22 cellular contexts compared by ENCODE assay signal in genomic region chr7:33395340-33395739, GRCh38.
DNase-seq lines count a peak whose midpoint lies in the region; ATAC-seq, FAIRE-seq and TF ChIP-seq lines count a peak whose summit lies in the region.
"Had no signal": no experiment of that assay in that cellular context is flagged by ENCODE, and none has a peak within 500 bp of the region (broad histone marks: within the 10 kb centered on the region; RNA-seq: fewer than 3 reads in every experiment).

No MANE protein-coding gene starts in this region.

- H2AFZ ChIP-seq in IMR-90 (replicated peaks; ENCODE audit: low read length, poor library complexity), result no peak overlapping the region

- no peak overlapping the region for H3K23ac ChIP-seq in IMR-90 (ENCODE audit: low read depth, low read length)

- H2BK20ac ChIP-seq in IMR-90 (ENCODE audit: low read depth, low read length), result no peak overlapping the region

- ATAC-seq in IMR-90 (ENCODE audit: low read depth) (peak; percentile 77), WTC11 (no peak)
- no peak for ATAC-seq in naive thymus-derived CD8-positive, alpha-beta T cell
- ATAC-seq: A549; activated CD8-positive, alpha-beta T cell treated with anti-CD3 and anti-CD28 coated beads, Interleukin-2, amount 10 ng/mL, durations not matched to agents 7 days and 5 days; gastroesophageal sphincter; stimulated activated memory B cell treated with anti-CD40 and anti-IgM and Interleukin-4, amounts not matched to agents 10 μg/mL and 1 μg/mL and 100 μg/mL, for 72 hours had no signal

- no peak overlapping the region for H2AK9ac ChIP-seq in IMR-90 (replicated peaks; ENCODE audit: low read depth, low read length, poor library complexity)

- H3K9ac ChIP-seq in IMR-90 (ENCODE audit: low read depth, low read length), result no peak overlapping the region
- H3K9ac ChIP-seq: BLaER1 treated with 17β-estradiol and CSF1 and Interleukin-3, amounts not matched to agents 10 nM and 100 nM had no signal

- DNase-seq in DMS 273 (lab: John Stamatoyannopoulos, UW; ENCODE audit: unreplicated experiment) (peak; percentile 89), IMR-90 (peak; percentile 60), NCI-H2171 (lab: John Stamatoyannopoulos, UW) (peak; percentile 48), WTC11 (ENCODE audit: low spot score) (no peak), small intestine (no peak), KG1 (lab: John Stamatoyannopoulos, UW) (no peak), cortex of kidney (lab: John Stamatoyannopoulos, UW) (no peak)
- DNase-seq in naive thymus-derived CD8-positive, alpha-beta T cell, result no peak
- DNase-seq: activated B cell treated with CpG ODN at 0.5 μM for 24 hours; activated CD8-positive, alpha-beta T cell treated with anti-CD3 and anti-CD28 coated beads, Interleukin-2, amount 10 ng/mL, durations not matched to agents 7 days and 5 days; activated T-cell treated with anti-CD3 and anti-CD28 coated beads, Interleukin-2, amount 50 U/mL, for 48 hours; colonic mucosa; nucleus accumbens; stimulated activated CD4-positive, alpha-beta T cell treated with anti-CD3 and anti-CD28 coated beads, Interleukin-15, amount 100 ng/mL, for 24 hours; T-helper 2 cell; thyroid gland had no signal

- no peak overlapping the region for H2BK5ac ChIP-seq in IMR-90 (ENCODE audit: low read depth, low read length, poor library complexity, severe bottlenecking)

- no peak overlapping the region for H2BK120ac ChIP-seq in IMR-90 (ENCODE audit: low read depth, low read length)

- no peaks in the 10 kb centered on the region for H4K20me1 ChIP-seq in IMR-90 (ENCODE audit: insufficient read depth, low read length)
- H4K20me1 ChIP-seq: BLaER1 treated with 17β-estradiol and CSF1 and Interleukin-3, amounts not matched to agents 10 nM and 100 nM had no signal

- no peak for TF ChIP-seq RAD21 in IMR-90 (IDR thresholded peaks at IDR 0.05; ENCODE audit: low read length)

- dilution Hi-C loops in IMR-90 (cut with HindIII; ENCODE audit: low sequenced_read_pairs, unreplicated experiment), result no loop called here

- in situ Hi-C loops in IMR-90 (cut with MboI; ENCODE audit: low sequenced_read_pairs), result no loop called here

- peaks cover 12% of the 10 kb centered on the region for H3K4me1 Mint-ChIP-seq in WTC11
- peaks cover 0 to 9% (median 3%) of the 10 kb centered on the region in 4 donors for H3K4me1 Mint-ChIP-seq in naive thymus-derived CD8-positive, alpha-beta T cell
- H3K4me1 Mint-ChIP-seq: activated B cell treated with CpG ODN at 0.5 μM for 24 hours; IgD-negative memory B cell; stimulated activated memory B cell treated with anti-CD40 and anti-IgM and Interleukin-4, amounts not matched to agents 10 μg/mL and 1 μg/mL and 100 μg/mL, for 72 hours had no signal

- H3K18ac ChIP-seq in IMR-90 (ENCODE audit: low read depth, low read length), result no peak overlapping the region

- no peaks in the 10 kb centered on the region for H3K9me1 ChIP-seq in IMR-90 (ENCODE audit: insufficient read depth, low read length)

- no peak overlapping the region for H2BK15ac ChIP-seq in IMR-90 (ENCODE audit: low read depth, low read length)

- no peak for TF ChIP-seq CTCF in IMR-90 (conservative IDR thresholded peaks at IDR 0.05; ENCODE audit: low read depth, low read length)
- no peak for TF ChIP-seq CTCF in WTC11 (IDR thresholded peaks at IDR 0.05)

- TF ChIP-seq POLR2A in IMR-90 (IDR thresholded peaks at IDR 0.05; ENCODE audit: low read depth, low read length), result no peak

- POLR2A ChIA-PET in IMR-90 (lab: Charles Lee; ENCODE audit: unreplicated experiment), result no interaction called here
- POLR2A ChIA-PET in WTC11 (lab: Charles Lee), result no interaction called here
- POLR2A ChIA-PET in naive thymus-derived CD8-positive, alpha-beta T cell (lab: Charles Lee), result no interaction called here

- H3K27ac ChIP-seq in IMR-90 (ENCODE audit: insufficient read depth, low read length), result no peak overlapping the region
- H3K27ac ChIP-seq in small intestine (ENCODE audit: low read depth in 1 of 2, low read length in 1 of 2), result no peak overlapping the region
- H3K27ac ChIP-seq: A549; BLaER1 treated with 17β-estradiol and CSF1 and Interleukin-3, amounts not matched to agents 10 nM and 100 nM; colonic mucosa; gastroesophageal sphincter; thyroid gland had no signal

- H4K5ac ChIP-seq in IMR-90 (ENCODE audit: low read depth, low read length), result no peak overlapping the region

- CTCF ChIA-PET in IMR-90 (lab: Yijun Ruan, JAX), result no interaction called here
- CTCF ChIA-PET in WTC11 (lab: Charles Lee), result no interaction called here

- H3K4me2 ChIP-seq in IMR-90 (ENCODE audit: low read depth, low read length), result no peak overlapping the region
- H3K4me2 ChIP-seq: A549; BLaER1 treated with 17β-estradiol and CSF1 and Interleukin-3, amounts not matched to agents 10 nM and 100 nM had no signal

- no peak for FAIRE-seq in small intestine (lab: Jason Lieb, UNC)

- BruUV-seq in IMR-90 (replicated peaks; lab: Mats Ljungman, UMichigan), result no TSS peak

- intact Hi-C loops in IMR-90 (cut with micrococcal nuclease), result no loop called here

- H3K27me3 ChIP-seq in IMR-90 (ENCODE audit: control insufficient read depth, insufficient read depth, low read length) (no peaks in the 10 kb centered on the region), small intestine (ENCODE audit: control insufficient read depth in 2 of 2, insufficient read depth in 2 of 2, low read length in 2 of 2) (no peaks in the 10 kb centered on the region)
- H3K27me3 ChIP-seq: BLaER1 treated with 17β-estradiol and CSF1 and Interleukin-3, amounts not matched to agents 10 nM and 100 nM; colonic mucosa; gastroesophageal sphincter; thyroid gland had no signal

- peaks cover 25% of the 10 kb centered on the region for H3K36me3 Mint-ChIP-seq in WTC11
- H3K36me3 Mint-ChIP-seq in naive thymus-derived CD8-positive, alpha-beta T cell, result peaks cover 29 to 50% (median 37%) of the 10 kb centered on the region in 3 donors

- no peaks in the 10 kb centered on the region for H3K27me3 Mint-ChIP-seq in WTC11 (ENCODE audit: low read depth)
- no peaks in the 10 kb centered on the region for H3K27me3 Mint-ChIP-seq in naive thymus-derived CD8-positive, alpha-beta T cell
- H3K27me3 Mint-ChIP-seq: activated B cell treated with CpG ODN at 0.5 μM for 24 hours; activated naive CD8-positive, alpha-beta T cell; IgD-negative memory B cell; stimulated activated memory B cell treated with anti-CD40 and anti-IgM and Interleukin-4, amounts not matched to agents 10 μg/mL and 1 μg/mL and 100 μg/mL, for 72 hours had no signal

- H3K4me3 ChIP-seq in IMR-90 (ENCODE audit: insufficient read depth, low read depth, low read length), result no peak overlapping the region
- H3K4me3 ChIP-seq in small intestine (ENCODE audit: low read depth in 1 of 2, low read length in 2 of 2), result no peak overlapping the region
- H3K4me3 ChIP-seq: A549; BLaER1 treated with 17β-estradiol and CSF1 and Interleukin-3, amounts not matched to agents 10 nM and 100 nM; colonic mucosa; gastroesophageal sphincter; thyroid gland had no signal

- H3K79me1 ChIP-seq in IMR-90 (ENCODE audit: low read depth in 1 of 2, low read length in 2 of 2), result no peaks in the 10 kb centered on the region

- H3K9me3 ChIP-seq in IMR-90 (ENCODE audit: control insufficient read depth, insufficient read depth, low read length) (no peaks in the 10 kb centered on the region), small intestine (ENCODE audit: control insufficient read depth, low read depth) (no peaks in the 10 kb centered on the region)
- H3K9me3 ChIP-seq: A549, colonic mucosa, gastroesophageal sphincter, thyroid gland had no signal

- no peak overlapping the region for H3K4me3 Mint-ChIP-seq in WTC11
- no peak overlapping the region for H3K4me3 Mint-ChIP-seq in naive thymus-derived CD8-positive, alpha-beta T cell
- H3K4me3 Mint-ChIP-seq: activated B cell treated with CpG ODN at 0.5 μM for 24 hours; activated CD8-positive, alpha-beta T cell treated with anti-CD3 and anti-CD28 coated beads, Interleukin-2, amount 10 ng/mL, durations not matched to agents 7 days and 5 days; activated naive CD8-positive, alpha-beta T cell; IgD-negative memory B cell; stimulated activated memory B cell treated with anti-CD40 and anti-IgM and Interleukin-4, amounts not matched to agents 10 μg/mL and 1 μg/mL and 100 μg/mL, for 72 hours had no signal

- no peak overlapping the region for H3K4ac ChIP-seq in IMR-90 (ENCODE audit: low read depth, low read length)

- no peak overlapping the region for H3K14ac ChIP-seq in IMR-90 (replicated peaks; ENCODE audit: low read depth, low read length)

- H3K4me1 ChIP-seq in IMR-90 (ENCODE audit: control insufficient read depth, insufficient read depth, low read length) (no peaks in the 10 kb centered on the region), small intestine (ENCODE audit: control insufficient read depth in 2 of 2, insufficient read depth in 1 of 2, low read depth in 1 of 2, low read length in 1 of 2) (no peaks in the 10 kb centered on the region)
- H3K4me1 ChIP-seq: A549; BLaER1 treated with 17β-estradiol and CSF1 and Interleukin-3, amounts not matched to agents 10 nM and 100 nM; colonic mucosa; gastroesophageal sphincter had no signal

- H2AK5ac ChIP-seq in IMR-90 (ENCODE audit: low read depth, low read length), result no peak overlapping the region

- peaks cover 17% of the 10 kb centered on the region for H3K9me3 Mint-ChIP-seq in WTC11
- peaks cover 0 to 20% (median 5%) of the 10 kb centered on the region in 9 donors for H3K9me3 Mint-ChIP-seq in naive thymus-derived CD8-positive, alpha-beta T cell

- H3K27ac Mint-ChIP-seq in WTC11, result peak overlapping the region; percentile 78
- H3K27ac Mint-ChIP-seq in naive thymus-derived CD8-positive, alpha-beta T cell, result no peak overlapping the region
- H3K27ac Mint-ChIP-seq: activated B cell treated with CpG ODN at 0.5 μM for 24 hours; activated CD8-positive, alpha-beta T cell treated with anti-CD3 and anti-CD28 coated beads, Interleukin-2, amount 10 ng/mL, durations not matched to agents 7 days and 5 days; activated naive CD8-positive, alpha-beta T cell; IgD-negative memory B cell; stimulated activated memory B cell treated with anti-CD40 and anti-IgM and Interleukin-4, amounts not matched to agents 10 μg/mL and 1 μg/mL and 100 μg/mL, for 72 hours had no signal

- no peak overlapping the region for H3K56ac ChIP-seq in IMR-90 (ENCODE audit: extremely low read depth, insufficient read depth, low read length)

- H3K36me3 ChIP-seq in IMR-90 (ENCODE audit: control insufficient read depth, insufficient read depth, low read length) (no peaks in the 10 kb centered on the region), small intestine (ENCODE audit: control insufficient read depth in 2 of 2, insufficient read depth in 2 of 2, low read length in 2 of 2) (no peaks in the 10 kb centered on the region)
- H3K36me3 ChIP-seq: BLaER1 treated with 17β-estradiol and CSF1 and Interleukin-3, amounts not matched to agents 10 nM and 100 nM; thyroid gland had no signal

- H4K91ac ChIP-seq in IMR-90 (ENCODE audit: insufficient read depth, low read depth, low read length), result no peak overlapping the region

- no peak overlapping the region for H4K8ac ChIP-seq in IMR-90 (ENCODE audit: low read depth in 2 of 2, low read length in 2 of 2)

TF ChIP-seq in IMR-90, 13 proteins besides CTCF, POLR2A, EP300 and RAD21 (continues in another document):
- TF ChIP-seq RCOR1 (IDR thresholded peaks at IDR 0.05; ENCODE audit: insufficient replicate concordance, low read length), result no peak
- no peak for TF ChIP-seq RFX5 (IDR thresholded peaks at IDR 0.05; ENCODE audit: low read depth, low read length)

Comparison
In these comparisons a context has a peak if more than half of its experiments do, and no peak if none do; other contexts are left out.
1. DNase-seq: peak in DMS 273 (single experiment), IMR-90 (single experiment) and NCI-H2171 (single experiment); none in WTC11 (single experiment), small intestine (single experiment), KG1 (single experiment), naive thymus-derived CD8-positive, alpha-beta T cell (0 of 10) and cortex of kidney (single experiment).